In the genomic region with DNA sequence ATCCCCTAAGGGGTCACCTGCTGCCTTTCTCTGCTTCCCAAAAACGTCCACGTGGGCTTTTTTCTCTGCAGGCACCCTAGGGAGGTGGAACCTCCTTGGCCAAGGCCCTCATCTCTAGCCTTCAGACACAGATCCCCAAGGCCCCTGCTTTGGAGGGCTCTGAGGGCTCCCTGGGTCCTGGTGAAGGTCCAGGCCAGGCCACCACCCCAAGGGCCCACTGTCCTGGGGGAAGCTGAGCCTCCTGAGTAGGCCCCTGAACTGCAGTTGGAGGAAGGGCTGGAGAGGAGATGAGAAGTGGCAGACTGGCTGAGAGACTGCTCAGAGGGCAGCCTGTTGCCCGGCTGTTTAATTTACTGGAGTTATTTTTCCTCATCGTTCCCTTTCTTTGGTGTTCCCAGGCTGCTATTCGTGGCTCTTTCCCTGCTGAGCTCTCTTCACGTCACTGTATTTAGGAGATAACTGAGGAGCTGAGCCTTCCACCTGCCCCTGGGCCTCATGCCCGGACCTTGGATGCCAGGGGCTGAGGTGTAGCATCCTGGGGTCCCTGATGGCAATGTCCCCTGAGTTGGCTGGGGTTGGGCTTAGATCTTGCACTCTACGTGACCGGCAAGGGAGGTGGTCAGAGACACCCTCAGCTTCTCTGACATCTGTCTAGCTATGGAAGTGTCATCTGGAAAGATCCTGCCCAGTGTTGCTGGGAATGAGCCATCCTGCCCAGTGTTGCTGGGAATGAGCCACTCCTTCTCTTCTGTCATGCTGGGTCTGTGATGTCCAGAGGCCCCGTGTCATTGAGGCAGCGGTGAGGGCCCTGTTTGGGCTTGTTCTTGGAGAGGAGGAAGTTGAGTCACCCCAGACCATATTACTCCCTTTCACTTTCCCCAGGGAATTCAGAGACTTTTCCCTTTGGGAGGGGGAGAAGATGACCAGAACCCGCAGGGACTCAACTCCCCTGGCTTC, we compare ENCODE assay signal across 10 cellular contexts.
A peak's percentile ranks its signal among the peaks of the same experiment; 100 is the strongest.
DNase-seq lines count a peak whose midpoint lies in the region; FAIRE-seq and TF ChIP-seq lines count a peak whose summit lies in the region.
"Had no signal": no experiment of that assay in that cellular context is flagged by ENCODE, and none has a peak within 500 bp of the region (broad histone marks: within the 10 kb centered on the region; RNA-seq: fewer than 3 reads in every experiment).

No MANE protein-coding gene starts in this region.

- H3K79me2 ChIP-seq in astrocyte (ENCODE audit: insufficient read depth, low read length) = peaks cover 2% of the 10 kb centered on the region

- WGBS in stomach, 5 donors = 75 to 80% (median 77%) methylated on average over 11 to 12 of the region's 12 CpGs

- H3K4me1 Mint-ChIP-seq in astrocyte (ENCODE audit: low read depth, unreplicated experiment) = peaks cover 24% of the 10 kb centered on the region
- H3K4me1 Mint-ChIP-seq in glutamatergic neuron (ENCODE audit: low read depth, unreplicated experiment) = peaks cover 71% of the 10 kb centered on the region
- peaks cover 42% of the 10 kb centered on the region for H3K4me1 Mint-ChIP-seq in mesothelial cell of epicardium

- H2AFZ ChIP-seq in astrocyte (ENCODE audit: low read depth, low read length) = no peak overlapping the region

- CTCF ChIA-PET in HEK293 (lab: Yijun Ruan, JAX) = interaction anchor here (0.7 to 7.1 kb wide), 5 partner anchors 10 to 83 kb away, joined by 4 to 36 read pairs (median 8); no protein-coding TSS in a partner anchor

- peak; percentile 47 for FAIRE-seq in astrocyte (lab: Jason Lieb, UNC)
- FAIRE-seq: endometrium had no signal

- H3K9ac ChIP-seq in astrocyte (ENCODE audit: low read length) = peak overlapping the region; percentile 32

- intact Hi-C loops in stomach (cut with DNase I; ENCODE audit: low total_unique reads) = no loop called here

- peaks cover 13% of the 10 kb centered on the region for H3K36me3 Mint-ChIP-seq in astrocyte (ENCODE audit: low read depth, unreplicated experiment)
- H3K36me3 Mint-ChIP-seq in glutamatergic neuron (ENCODE audit: unreplicated experiment) = no peaks in the 10 kb centered on the region
- H3K36me3 Mint-ChIP-seq in mesothelial cell of epicardium = peaks cover 2% of the 10 kb centered on the region

- no peaks in the 10 kb centered on the region for H3K9me3 Mint-ChIP-seq in astrocyte (ENCODE audit: unreplicated experiment)
- H3K9me3 Mint-ChIP-seq in glutamatergic neuron (ENCODE audit: unreplicated experiment) = peaks cover 29% of the 10 kb centered on the region
- H3K9me3 Mint-ChIP-seq in mesothelial cell of epicardium = no peaks in the 10 kb centered on the region

- H3K27me3 Mint-ChIP-seq in astrocyte (ENCODE audit: low read depth, unreplicated experiment) (peaks cover 9% of the 10 kb centered on the region), glutamatergic neuron (ENCODE audit: unreplicated experiment) (peaks cover 24% of the 10 kb centered on the region), mesothelial cell of epicardium (ENCODE audit: low read depth) (peaks cover 2% of the 10 kb centered on the region)

- H3K9me3 ChIP-seq in HEK293 (ENCODE audit: control insufficient read depth, insufficient read depth, low read depth, low read length) (no peaks in the 10 kb centered on the region), astrocyte (ENCODE audit: insufficient read depth, low read depth, low read length) (no peaks in the 10 kb centered on the region), stomach (no peaks in the 10 kb centered on the region)

- DNase-seq in astrocyte (ENCODE audit: low read depth) (peak; percentile 71), glutamatergic neuron (no peak), stomach (no peak), germinal center (ENCODE audit: low spot score) (no peak), NCI-H2196 (lab: John Stamatoyannopoulos, UW; ENCODE audit: unreplicated experiment) (no peak), Kasumi-1 (lab: John Stamatoyannopoulos, UW) (no peak), mesothelial cell of epicardium (ENCODE audit: low spot score in 2 of 2, unreplicated experiment in 2 of 2) (no peak)
- DNase-seq: NCI-H2029 treated with DMSO at 0.1 percent for 48 hours had no signal

- peak overlapping the region; percentile 25 for H3K4me3 Mint-ChIP-seq in astrocyte (ENCODE audit: unreplicated experiment)
- H3K4me3 Mint-ChIP-seq in glutamatergic neuron (ENCODE audit: unreplicated experiment) = peak overlapping the region; percentile 23
- no peak overlapping the region for H3K4me3 Mint-ChIP-seq in mesothelial cell of epicardium

- TF ChIP-seq CTCF in HEK293 (tag by site-specific recombination; IDR thresholded peaks at IDR 0.05) (no peak), astrocyte (IDR thresholded peaks at IDR 0.05; ENCODE audit: insufficient read depth, low read depth, low read length) (no peak), glutamatergic neuron (IDR thresholded peaks at IDR 0.05; ENCODE audit: partially characterized antibody, unreplicated experiment) (no peak), stomach (IDR thresholded peaks at IDR 0.05) (no peak), mesothelial cell of epicardium (IDR thresholded peaks at IDR 0.05; ENCODE audit: unreplicated experiment) (no peak)

- no peak for TF ChIP-seq POLR2A in stomach (IDR thresholded peaks at IDR 0.05)

- H3K36me3 ChIP-seq in HEK293 (ENCODE audit: control insufficient read depth in 2 of 2, insufficient read depth in 1 of 2, low read length in 2 of 2) (no peaks in the 10 kb centered on the region), astrocyte (ENCODE audit: insufficient read depth, low read length) (no peaks in the 10 kb centered on the region), stomach (peaks cover 0 to 22% (median 5%) of the 10 kb centered on the region in 4 donors)

- H3K4me2 ChIP-seq in astrocyte (ENCODE audit: low read length) = peak overlapping the region; percentile 63

- H3K27ac Mint-ChIP-seq in astrocyte (ENCODE audit: unreplicated experiment) = peak overlapping the region; percentile 43
- H3K27ac Mint-ChIP-seq in glutamatergic neuron (ENCODE audit: unreplicated experiment) = peak overlapping the region; percentile 99
- no peak overlapping the region for H3K27ac Mint-ChIP-seq in mesothelial cell of epicardium

- TF ChIP-seq EP300 in stomach (IDR thresholded peaks at IDR 0.05) = no peak

- peaks cover 6% of the 10 kb centered on the region; the same call in 1 of the 2 replicates for H3K4me1 ChIP-seq in HEK293 (ENCODE audit: control insufficient read depth, insufficient read depth, low read length)
- H3K4me1 ChIP-seq in astrocyte (ENCODE audit: insufficient read depth, low read length) = peaks cover 33% of the 10 kb centered on the region
- peaks cover 7 to 46% (median 18%) of the 10 kb centered on the region in 4 donors for H3K4me1 ChIP-seq in stomach

- H3K4me3 ChIP-seq in HEK293 (ENCODE audit: low read depth, low read length) (no peak overlapping the region), astrocyte (ENCODE audit: insufficient read depth, low read depth, low read length) (no peak overlapping the region), stomach (no peak overlapping the region)

- H3K27ac ChIP-seq in HEK293 (ENCODE audit: extremely low read depth, low read depth, low read length) (no peak overlapping the region), astrocyte (ENCODE audit: low read depth, low read length) (peak overlapping the region; percentile 62), stomach (peak overlapping the region in 4 of 5 donors; percentile 15 to 81 (median 62))

- H3K27me3 ChIP-seq in astrocyte (ENCODE audit: insufficient read depth, low read length) (no peaks in the 10 kb centered on the region), stomach (no peaks in the 10 kb centered on the region)

- peaks cover 42% of the 10 kb centered on the region for H4K20me1 ChIP-seq in astrocyte (ENCODE audit: insufficient read depth, low read length)

- POLR2A ChIA-PET in HEK293 (lab: Yijun Ruan, JAX) = no interaction called here

TF ChIP-seq in HEK293, 187 proteins besides CTCF, POLR2A, EP300 and RAD21:
- TF ChIP-seq SCRT2 (tag by site-specific recombination; IDR thresholded peaks at IDR 0.05) = peak; percentile 43
- TF ChIP-seq, protein P1, sequence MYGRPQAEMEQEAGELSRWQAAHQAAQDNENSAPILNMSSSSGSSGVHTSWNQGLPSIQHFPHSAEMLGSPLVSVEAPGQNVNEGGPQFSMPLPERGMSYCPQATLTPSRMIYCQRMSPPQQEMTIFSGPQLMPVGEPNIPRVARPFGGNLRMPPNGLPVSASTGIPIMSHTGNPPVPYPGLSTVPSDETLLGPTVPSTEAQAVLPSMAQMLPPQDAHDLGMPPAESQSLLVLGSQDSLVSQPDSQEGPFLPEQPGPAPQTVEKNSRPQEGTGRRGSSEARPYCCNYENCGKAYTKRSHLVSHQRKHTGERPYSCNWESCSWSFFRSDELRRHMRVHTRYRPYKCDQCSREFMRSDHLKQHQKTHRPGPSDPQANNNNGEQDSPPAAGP (tag by site-specific recombination; IDR thresholded peaks at IDR 0.05) = peak; percentile 51
- TF ChIP-seq ZNF629 (tag by site-specific recombination; IDR thresholded peaks at IDR 0.05) = peak; percentile 26; the same call in 1 of the 2 replicates
- TF ChIP-seq, protein P2, sequence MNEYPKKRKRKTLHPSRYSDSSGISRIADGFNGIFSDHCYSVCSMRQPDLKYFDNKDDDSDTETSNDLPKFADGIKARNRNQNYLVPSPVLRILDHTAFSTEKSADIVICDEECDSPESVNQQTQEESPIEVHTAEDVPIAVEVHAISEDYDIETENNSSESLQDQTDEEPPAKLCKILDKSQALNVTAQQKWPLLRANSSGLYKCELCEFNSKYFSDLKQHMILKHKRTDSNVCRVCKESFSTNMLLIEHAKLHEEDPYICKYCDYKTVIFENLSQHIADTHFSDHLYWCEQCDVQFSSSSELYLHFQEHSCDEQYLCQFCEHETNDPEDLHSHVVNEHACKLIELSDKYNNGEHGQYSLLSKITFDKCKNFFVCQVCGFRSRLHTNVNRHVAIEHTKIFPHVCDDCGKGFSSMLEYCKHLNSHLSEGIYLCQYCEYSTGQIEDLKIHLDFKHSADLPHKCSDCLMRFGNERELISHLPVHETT (tag by site-specific recombination; IDR thresholded peaks at IDR 0.05) = no peak
- no peak for TF ChIP-seq WT1 (tag by site-specific recombination; IDR thresholded peaks at IDR 0.05)
- peak; percentile 45; the same call in 1 of the 2 replicates for TF ChIP-seq PRDM1 (tag by site-specific recombination; IDR thresholded peaks at IDR 0.05)
- TF ChIP-seq ZNF600 (tag by site-specific recombination; IDR thresholded peaks at IDR 0.05) = peak; percentile 41; the same call in 1 of the 2 replicates
TF ChIP-seq in HEK293: peak in this region for 5.
